1 cellular context compared by ENCODE assay signal in genomic region chr15:75625542-75626347, GRCh38.
A peak's percentile ranks its signal among the peaks of the same experiment; 100 is the strongest.
TF ChIP-seq lines count a peak whose summit lies in the region.

TSS of gene SNUPN (minus strand) at chr15:75625725. CDS start at chr15:75621051, 4,674 bp downstream.

TF ChIP-seq in HepG2, 621 proteins besides CTCF, POLR2A, EP300 and RAD21 (continued from another document and continues in another):
- TF ChIP-seq ZNF710 (CRISPR knock-in tag; IDR thresholded peaks at IDR 0.05; ENCODE audit: borderline replicate concordance) (no peak), ZNF770 (CRISPR knock-in tag; IDR thresholded peaks at IDR 0.05) (no peak; the same call in none of the 2 replicates), NAIF1 (CRISPR knock-in tag; IDR thresholded peaks at IDR 0.05; ENCODE audit: borderline replicate concordance) (no peak; the same call in 1 of the 2 replicates), HOXA9 (CRISPR knock-in tag; IDR thresholded peaks at IDR 0.05; ENCODE audit: borderline replicate concordance) (no peak), ZNF34 (CRISPR knock-in tag; IDR thresholded peaks at IDR 0.05; ENCODE audit: borderline replicate concordance) (peak; percentile 92; the same call in 1 of the 2 replicates), NFKBIZ (CRISPR knock-in tag; IDR thresholded peaks at IDR 0.05) (peak; percentile 50; the same call in 1 of the 2 replicates), ZBTB40 (IDR thresholded peaks at IDR 0.05) (no peak), ZBTB40 (CRISPR knock-in tag; IDR thresholded peaks at IDR 0.05) (peak; percentile 25; the same call in 1 of the 2 replicates), ZNF326 (CRISPR knock-in tag; IDR thresholded peaks at IDR 0.05; ENCODE audit: borderline replicate concordance) (no peak), KAT7 (CRISPR knock-in tag; IDR thresholded peaks at IDR 0.05; ENCODE audit: borderline replicate concordance) (peak; percentile 57; the same call in 1 of the 2 replicates), ZNF33A (CRISPR knock-in tag; IDR thresholded peaks at IDR 0.05; ENCODE audit: borderline replicate concordance) (peak; percentile 90; the same call in 1 of the 2 replicates), ZNF672 (CRISPR knock-in tag; IDR thresholded peaks at IDR 0.05) (no peak), HIVEP1 (CRISPR knock-in tag; IDR thresholded peaks at IDR 0.05) (peak; percentile 91), ZFP82 (CRISPR knock-in tag; IDR thresholded peaks at IDR 0.05; ENCODE audit: borderline replicate concordance) (0 out of 2 replicates have a peak, but pooled peaks have one; percentile 79), FOSL1 (CRISPR knock-in tag; IDR thresholded peaks at IDR 0.05; ENCODE audit: borderline replicate concordance) (no peak; the same call in 1 of the 2 replicates), EED (CRISPR knock-in tag; IDR thresholded peaks at IDR 0.05) (no peak), ZMAT3 (CRISPR knock-in tag; conservative IDR thresholded peaks at IDR 0.05) (no peak; the same call in 1 of the 2 replicates), TRAFD1 (CRISPR knock-in tag; IDR thresholded peaks at IDR 0.05; ENCODE audit: borderline replicate concordance) (no peak), IRF9 (CRISPR knock-in tag; IDR thresholded peaks at IDR 0.05; ENCODE audit: borderline replicate concordance) (no peak), NR2F2 (IDR thresholded peaks at IDR 0.05; ENCODE audit: borderline replicate concordance, low read depth) (no peak; the same call in 1 of the 2 replicates), ZNF790 (CRISPR knock-in tag; IDR thresholded peaks at IDR 0.05; ENCODE audit: borderline replicate concordance) (peak; percentile 62; the same call in 1 of the 2 replicates), ZNF589 (CRISPR knock-in tag; conservative IDR thresholded peaks at IDR 0.05) (no peak), WIZ (CRISPR knock-in tag; IDR thresholded peaks at IDR 0.05) (no peak), NFE2L1 (CRISPR knock-in tag; IDR thresholded peaks at IDR 0.05; ENCODE audit: borderline replicate concordance) (no peak), ATF7 (IDR thresholded peaks at IDR 0.05) (no peak), ATF7 (CRISPR knock-in tag; IDR thresholded peaks at IDR 0.05) (0 out of 2 replicates have a peak, but pooled peaks have one; percentile 24), FOXK1 (CRISPR knock-in tag; IDR thresholded peaks at IDR 0.05; ENCODE audit: borderline replicate concordance, low read depth) (peak; percentile 39; the same call in 1 of the 2 replicates), XRCC5 (optimal IDR thresholded peaks at IDR 0.05; ENCODE audit: low read length) (no peak), BRF2 (CRISPR knock-in tag; IDR thresholded peaks at IDR 0.05) (no peak), FIP1L1 (IDR thresholded peaks at IDR 0.05; ENCODE audit: borderline replicate concordance, insufficient read depth, low read depth, low read length) (no peak), ZNF615 (CRISPR knock-in tag; IDR thresholded peaks at IDR 0.05; ENCODE audit: borderline replicate concordance) (no peak; the same call in 1 of the 2 replicates), ZNF691 (CRISPR knock-in tag; IDR thresholded peaks at IDR 0.05; ENCODE audit: borderline replicate concordance, low read depth) (peak; percentile 80), SIN3B (IDR thresholded peaks at IDR 0.05; ENCODE audit: low read length) (no peak; the same call in 1 of the 2 replicates), ZMYM3 (CRISPR knock-in tag; IDR thresholded peaks at IDR 0.05) (peak; percentile 81), ZNF562 (CRISPR knock-in tag; IDR thresholded peaks at IDR 0.05; ENCODE audit: borderline replicate concordance) (no peak), CCAR2 (optimal IDR thresholded peaks at IDR 0.05; ENCODE audit: low read depth, low read length) (no peak), ZNF616 (CRISPR knock-in tag; IDR thresholded peaks at IDR 0.05; ENCODE audit: low read depth) (no peak), HES4 (CRISPR knock-in tag; IDR thresholded peaks at IDR 0.05; ENCODE audit: borderline replicate concordance) (0 out of 2 replicates have a peak, but pooled peaks have one; percentile 13), ZNF510 (CRISPR knock-in tag; IDR thresholded peaks at IDR 0.05; ENCODE audit: low read depth) (no peak), KDM5A (IDR thresholded peaks at IDR 0.05; ENCODE audit: borderline replicate concordance, low read length) (peak; percentile 18; the same call in 1 of the 2 replicates), NFKB2 (CRISPR knock-in tag; IDR thresholded peaks at IDR 0.05; ENCODE audit: borderline replicate concordance) (peak; percentile 86; the same call in 1 of the 2 replicates), GRHL1 (CRISPR knock-in tag; conservative IDR thresholded peaks at IDR 0.05) (no peak), YEATS4 (CRISPR knock-in tag; IDR thresholded peaks at IDR 0.05; ENCODE audit: borderline replicate concordance) (peak; percentile 92)
